ENCODE assay signal across 9 cellular contexts in the genomic region with DNA sequence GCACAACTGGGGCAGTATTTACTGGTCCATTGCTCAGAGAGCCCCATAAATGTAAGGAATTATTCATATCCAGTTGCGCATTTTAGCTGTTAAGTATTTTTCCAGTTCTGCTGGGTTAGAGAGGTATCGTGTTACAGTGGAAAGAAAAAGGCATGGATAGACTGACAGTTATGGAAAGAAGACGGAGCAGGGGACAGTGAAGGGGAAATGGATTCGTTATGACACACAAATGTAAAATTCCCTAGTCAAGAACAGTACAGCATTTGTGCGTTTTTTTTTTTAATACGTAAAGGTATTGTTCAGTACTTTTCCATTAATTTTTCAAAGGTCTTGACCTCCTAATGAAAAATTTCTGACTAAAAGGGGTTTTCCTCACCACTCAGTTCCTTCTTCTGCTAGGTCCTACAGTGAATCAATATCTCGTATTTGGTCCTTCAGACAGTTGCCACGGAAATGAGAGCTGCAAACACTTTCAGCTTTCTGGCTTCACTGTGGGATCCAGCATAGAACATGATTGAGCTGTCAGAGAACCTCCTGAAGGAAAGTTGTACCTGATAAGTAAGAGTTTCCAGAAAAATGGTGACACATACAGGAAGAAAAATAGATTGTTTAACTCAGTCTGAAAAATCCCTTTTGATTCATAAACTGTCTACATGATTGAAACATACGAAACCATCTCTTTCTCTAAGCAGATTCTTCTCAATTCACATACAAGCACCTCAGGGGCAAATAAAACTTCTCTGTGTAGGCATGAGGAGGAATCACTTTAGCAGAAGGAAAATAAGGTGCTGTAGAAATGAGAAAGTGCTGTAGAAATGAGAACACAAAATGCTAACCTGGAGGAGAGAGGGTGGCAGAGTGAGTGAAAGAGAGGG. TPM values are rescaled to one million over a fixed set of nuclear protein-coding genes. Genes with fewer than 3 reads are reported as not detected.
DNase-seq lines count a peak whose midpoint lies in the region; ATAC-seq, FAIRE-seq and TF ChIP-seq lines count a peak whose summit lies in the region.
"Had no signal": no experiment of that assay in that cellular context is flagged by ENCODE, and none has a peak within 500 bp of the region (broad histone marks: within the 10 kb centered on the region; RNA-seq: fewer than 3 reads in every experiment).

No MANE protein-coding gene starts in this region.

- ATAC-seq in GM19397 (IDR thresholded peaks at IDR 0.05; ENCODE audit: unreplicated experiment) (peak; percentile 65), HG03432 (IDR thresholded peaks at IDR 0.05; ENCODE audit: unreplicated experiment) (peak; percentile 83), K562 (peak; percentile 34)

- H3K27ac ChIP-seq in ACC112 (ENCODE audit: low read depth, low read length) (peak overlapping the region; percentile 14; the same call in 1 of the 2 replicates), K562 (ENCODE audit: extremely low read depth, low read depth, low read length) (no peak overlapping the region)

- no peaks in the 10 kb centered on the region for H4K20me1 ChIP-seq in K562 (replicated peaks; ENCODE audit: control insufficient read depth, insufficient read depth, low read length)

- no peak overlapping the region for H3K9ac ChIP-seq in K562 (ENCODE audit: insufficient read depth in 1 of 2, low read depth in 2 of 2, low read length in 2 of 2)

- H3K4me1 ChIP-seq in ACC112 (ENCODE audit: control insufficient read depth, insufficient read depth, low read length, unreplicated experiment) (peaks cover 6% of the 10 kb centered on the region), K562 (replicated peaks in 1 of 2; ENCODE audit: control insufficient read depth in 2 of 2, insufficient read depth in 2 of 2, low read length in 2 of 2) (peaks cover 4 to 29% of the 10 kb centered on the region in 2 experiments)

- FAIRE-seq in K562 (lab: Jason Lieb, UNC): no peak

- in situ Hi-C loops in K562 (cut with MboI): loop anchor here (5.0 kb wide), 1 partner anchor 108 kb away; no protein-coding TSS in a partner anchor

- no peaks in the 10 kb centered on the region for H3K36me3 ChIP-seq in ACC112 (ENCODE audit: insufficient read depth, low read length)
- 0 out of 3 replicates have a peak, but pooled peaks cover 3% of the 10 kb centered on the region for H3K36me3 ChIP-seq in K562 (ENCODE audit: control insufficient read depth, insufficient read depth, low read length)

- H3K4me2 ChIP-seq in K562 (ENCODE audit: insufficient read depth, low read length): no peak overlapping the region

- TF ChIP-seq EP300 in K562 (IDR thresholded peaks at IDR 0.05; ENCODE audit: low read length): no peak

- DNase-seq in K562 (ENCODE audit: extremely low read depth in 1 of 4, low spot score in 3 of 4) (no peak), hippocampal formation (lab: John Stamatoyannopoulos, UW) (no peak), 8988T (no peak), NCI-H1105 (lab: John Stamatoyannopoulos, UW) (no peak), activated gamma-delta T cell (lab: John Stamatoyannopoulos, UW) (no peak)
- DNase-seq: NCI-H1105 treated with DMSO at 0.1 percent for 48 hours had no signal

- H3K4me3 ChIP-seq in ACC112 (ENCODE audit: low read depth, low read length) (no peak overlapping the region), K562 (no peak overlapping the region)

- POLR2A ChIA-PET in K562 (lab: Yijun Ruan, JAX): interaction anchor here (1.5 kb wide), 1 partner anchor 18 kb away, joined by 4 read pairs; no protein-coding TSS in a partner anchor

- H3K79me2 ChIP-seq in ACC112 (ENCODE audit: control insufficient read depth, insufficient read depth, low read length, unreplicated experiment) (no peaks in the 10 kb centered on the region), K562 (ENCODE audit: control insufficient read depth, insufficient read depth, low read length) (no peaks in the 10 kb centered on the region)

- intact Hi-C loops in K562 (cut with micrococcal nuclease): loop anchor here (10.0 kb wide), 1 partner anchor 46 kb away; no protein-coding TSS in a partner anchor

- TF ChIP-seq POLR2A in K562 (conservative IDR thresholded peaks at IDR 0.05): no peak

- H2AFZ ChIP-seq in ACC112 (ENCODE audit: low read length, unreplicated experiment) (peak overlapping the region; percentile 20), K562 (ENCODE audit: low read depth, low read length) (peak overlapping the region; percentile 35; the same call in 1 of the 2 replicates)

- H3K9me3 ChIP-seq in K562 (replicated peaks; ENCODE audit: control insufficient read depth, insufficient read depth, low read depth, low read length): no peaks in the 10 kb centered on the region

- TF ChIP-seq RAD21 in K562 (CRISPR knock-in tag; conservative IDR thresholded peaks at IDR 0.05 in 1 of 2, IDR thresholded peaks at IDR 0.05 in 1 of 2): no peak

- H3K27me3 ChIP-seq in ACC112 (ENCODE audit: insufficient read depth, low read length) (no peaks in the 10 kb centered on the region), K562 (ENCODE audit: control insufficient read depth in 2 of 2, insufficient read depth in 2 of 2, low read length in 2 of 2) (no peaks in the 10 kb centered on the region; a peak in 1 of 5 replicates)

- BruUV-seq in K562 (replicated peaks; lab: Mats Ljungman, UMichigan): no TSS peak

- CTCF ChIA-PET in K562 (lab: Yijun Ruan, JAX; ENCODE audit: low intra/inter-chr PET ratio): interaction anchor here (0.7 kb wide), 1 partner anchor 13 kb away, joined by 3 read pairs; no protein-coding TSS in a partner anchor

- no peaks in the 10 kb centered on the region for H3K9me1 ChIP-seq in K562 (ENCODE audit: control insufficient read depth, insufficient read depth, low read length)

- TF ChIP-seq CTCF in K562 (IDR thresholded peaks at IDR 0.05 in 2 of 3, conservative IDR thresholded peaks at IDR 0.05 in 1 of 3; ENCODE audit: insufficient read depth in 2 of 3, low read depth in 1 of 3, low read length in 3 of 3): no peak

- WGBS in K562 (ENCODE audit: insufficient coverage, low coverage, missing lambda C conversion rate): 51% methylated on average over 9 of the region's 9 CpGs

TF ChIP-seq in K562, 482 proteins besides CTCF, POLR2A, EP300 and RAD21 (continues in another document):
- TF ChIP-seq, protein P1, sequence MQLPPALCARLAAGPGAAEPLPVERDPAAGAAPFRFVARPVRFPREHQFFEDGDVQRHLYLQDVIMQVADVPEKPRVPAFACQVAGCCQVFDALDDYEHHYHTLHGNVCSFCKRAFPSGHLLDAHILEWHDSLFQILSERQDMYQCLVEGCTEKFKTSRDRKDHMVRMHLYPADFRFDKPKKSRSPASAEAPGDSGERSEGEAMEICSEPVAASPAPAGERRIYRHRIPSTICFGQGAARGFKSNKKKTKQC (CRISPR knock-in tag; IDR thresholded peaks at IDR 0.05): no peak
- TF ChIP-seq, protein P2, sequence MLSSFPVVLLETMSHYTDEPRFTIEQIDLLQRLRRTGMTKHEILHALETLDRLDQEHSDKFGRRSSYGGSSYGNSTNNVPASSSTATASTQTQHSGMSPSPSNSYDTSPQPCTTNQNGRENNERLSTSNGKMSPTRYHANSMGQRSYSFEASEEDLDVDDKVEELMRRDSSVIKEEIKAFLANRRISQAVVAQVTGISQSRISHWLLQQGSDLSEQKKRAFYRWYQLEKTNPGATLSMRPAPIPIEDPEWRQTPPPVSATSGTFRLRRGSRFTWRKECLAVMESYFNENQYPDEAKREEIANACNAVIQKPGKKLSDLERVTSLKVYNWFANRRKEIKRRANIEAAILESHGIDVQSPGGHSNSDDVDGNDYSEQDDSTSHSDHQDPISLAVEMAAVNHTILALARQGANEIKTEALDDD (IDR thresholded peaks at IDR 0.05): no peak
- TF ChIP-seq GABPA (tag; conservative IDR thresholded peaks at IDR 0.05; ENCODE audit: low read depth) (no peak), EP400 (IDR thresholded peaks at IDR 0.05) (no peak), HOXB6 (CRISPR knock-in tag; IDR thresholded peaks at IDR 0.05; ENCODE audit: borderline replicate concordance) (no peak)
- TF ChIP-seq, protein P3, sequence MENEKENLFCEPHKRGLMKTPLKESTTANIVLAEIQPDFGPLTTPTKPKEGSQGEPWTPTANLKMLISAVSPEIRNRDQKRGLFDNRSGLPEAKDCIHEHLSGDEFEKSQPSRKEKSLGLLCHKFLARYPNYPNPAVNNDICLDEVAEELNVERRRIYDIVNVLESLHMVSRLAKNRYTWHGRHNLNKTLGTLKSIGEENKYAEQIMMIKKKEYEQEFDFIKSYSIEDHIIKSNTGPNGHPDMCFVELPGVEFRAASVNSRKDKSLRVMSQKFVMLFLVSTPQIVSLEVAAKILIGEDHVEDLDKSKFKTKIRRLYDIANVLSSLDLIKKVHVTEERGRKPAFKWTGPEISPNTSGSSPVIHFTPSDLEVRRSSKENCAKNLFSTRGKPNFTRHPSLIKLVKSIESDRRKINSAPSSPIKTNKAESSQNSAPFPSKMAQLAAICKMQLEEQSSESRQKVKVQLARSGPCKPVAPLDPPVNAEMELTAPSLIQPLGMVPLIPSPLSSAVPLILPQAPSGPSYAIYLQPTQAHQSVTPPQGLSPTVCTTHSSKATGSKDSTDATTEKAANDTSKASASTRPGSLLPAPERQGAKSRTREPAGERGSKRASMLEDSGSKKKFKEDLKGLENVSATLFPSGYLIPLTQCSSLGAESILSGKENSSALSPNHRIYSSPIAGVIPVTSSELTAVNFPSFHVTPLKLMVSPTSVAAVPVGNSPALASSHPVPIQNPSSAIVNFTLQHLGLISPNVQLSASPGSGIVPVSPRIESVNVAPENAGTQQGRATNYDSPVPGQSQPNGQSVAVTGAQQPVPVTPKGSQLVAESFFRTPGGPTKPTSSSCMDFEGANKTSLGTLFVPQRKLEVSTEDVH (IDR thresholded peaks at IDR 0.05; ENCODE audit: low read depth, partially characterized antibody): no peak

RNA-seq across cellular contexts. Expression of a gene that starts 21.8 kb away (rescaled TPM):
- 2.4 and 7.3 TPM in 2 replicates for total RNA-seq in K562 (2011; cell fraction: chromatin; rRNA removed; ENCODE audit: low replicate concordance)
- total RNA-seq in K562 (2011; cell fraction: nucleolus; rRNA removed): 1.8 and 2.3 TPM in 2 replicates
- 2.2 and 3.2 TPM in 2 replicates for total RNA-seq in K562 (2011; cell fraction: nucleoplasm; rRNA removed)
- total RNA-seq in K562 (2014; rRNA removed): 2.7 and 2.9 TPM in 2 replicates
- 4.4 and 4.8 TPM in 2 replicates for total RNA-seq in K562 (2014; rRNA removed; fragmentation: Illumina TruSeq; extraction: Trizol)
- 5.3 and 5.5 TPM in 2 replicates for total RNA-seq in K562 (2015; rRNA removed; fragmentation: Illumina TruSeq; extraction: Trizol)
- total RNA-seq in K562 (2021): 3.0 and 3.1 TPM in 2 replicates
- 2.5 and 2.8 TPM in 2 replicates for polyA plus RNA-seq in K562 (2011; rRNA removed)
- polyA plus RNA-seq in K562 (2011; cell fraction: cytosol; rRNA removed): 1.1 and 1.5 TPM in 2 replicates
- polyA plus RNA-seq in K562 (2011; cell fraction: nucleus; rRNA removed): 1.0 and 2.5 TPM in 2 replicates
- 3.3 and 5.8 TPM in 2 replicates for polyA plus RNA-seq in K562 (2012)
- polyA plus RNA-seq in K562 (2014; fragmentation: Illumina TruSeq; extraction: Trizol): 3.3 and 3.5 TPM in 2 replicates
- polyA plus RNA-seq in K562 (2014; fragmentation: Nextera tagmentation; extraction: Ambion mirVana): 1 to 10 TPM; 5.1 to 6.5 TPM
- 2.1 and 3.2 TPM in 2 replicates for polyA plus RNA-seq in K562 (2014; rRNA removed)
- 4.7 and 5.5 TPM in 2 replicates for polyA minus RNA-seq in K562 (2011; rRNA and poly(A)+ RNA removed)
- polyA minus RNA-seq in K562 (2011; cell fraction: cytosol; rRNA and poly(A)+ RNA removed): 2.0 and 2.6 TPM in 2 replicates
- 3.2 and 8.6 TPM in 2 replicates for polyA minus RNA-seq in K562 (2011; cell fraction: nucleus; rRNA and poly(A)+ RNA removed)
